8 cellular contexts compared by ENCODE assay signal in genomic region chr6:119349341-119350201, GRCh38. TPM values are rescaled to one million over a fixed set of nuclear protein-coding genes. Genes with fewer than 3 reads are reported as not detected.
A peak's percentile ranks its signal among the peaks of the same experiment; 100 is the strongest.
DNase-seq lines count a peak whose midpoint lies in the region; ATAC-seq and TF ChIP-seq lines count a peak whose summit lies in the region.

Gene MAN1A1, minus strand, starts transcription at chr6:119349761. Its CDS starts 696 bp downstream, at chr6:119349065.

- peak within 1 kb of the TSS; percentile 85 for H3K27ac Mint-ChIP-seq in activated T-helper 2 cell treated with anti-CD3 and anti-CD28 coated beads, Interferon-gamma antibody, Interleukin-2, Interleukin-4, amounts not matched to agents 10 μg/mL and 5 μg/mL and 100 μg/mL, durations not matched to agents 14 hours and 24 hours and 36 hours
- H3K27ac Mint-ChIP-seq in nephron progenitor cell = no peak within 1 kb of the TSS
- peak within 1 kb of the TSS; percentile 89 to 92 for H3K27ac Mint-ChIP-seq in stimulated activated naive CD8-positive, alpha-beta T cell treated with anti-CD3 and anti-CD28 coated beads, Interleukin-15, amount 100 ng/mL, for 72 hours

- H3K4me1 ChIP-seq in HUES6 (ENCODE audit: control insufficient read depth, insufficient read depth, low read length) = peaks cover 28% of the 10 kb centered on the region

- no peaks in the 10 kb centered on the region for H3K27me3 Mint-ChIP-seq in activated T-helper 2 cell treated with anti-CD3 and anti-CD28 coated beads, Interferon-gamma antibody, Interleukin-2, Interleukin-4, amounts not matched to agents 10 μg/mL and 5 μg/mL and 100 μg/mL, durations not matched to agents 14 hours and 24 hours and 36 hours (ENCODE audit: low read depth)
- H3K27me3 Mint-ChIP-seq in nephron progenitor cell (ENCODE audit: low read depth, poor library complexity) = peaks cover 3% of the 10 kb centered on the region
- H3K27me3 Mint-ChIP-seq in stimulated activated naive CD8-positive, alpha-beta T cell treated with anti-CD3 and anti-CD28 coated beads, Interleukin-15, amount 100 ng/mL, for 72 hours = no peaks in the 10 kb centered on the region

- ATAC-seq in GM21447 (IDR thresholded peaks at IDR 0.05; ENCODE audit: unreplicated experiment) = peak; percentile 63
- ATAC-seq in stimulated activated naive CD8-positive, alpha-beta T cell treated with anti-CD3 and anti-CD28 coated beads, Interleukin-15, amount 100 ng/mL, for 72 hours = peak; percentile 86

- H3K27me3 ChIP-seq in HUES6 (ENCODE audit: control insufficient read depth, insufficient read depth, low read length) = peaks cover 39% of the 10 kb centered on the region

- intact Hi-C loops in activated T-helper 2 cell treated with anti-CD3 and anti-CD28 coated beads, Interferon-gamma antibody, Interleukin-2, Interleukin-4, amounts not matched to agents 10 μg/mL and 5 μg/mL and 100 μg/mL, durations not matched to agents 14 hours and 24 hours and 36 hours (cut with micrococcal nuclease) = loop anchor here (1.0 to 10.0 kb wide), 11 partner anchors 34 to 1985 kb away; partner anchors contain the start of genes ASF1A, FAM184A, MCM9 and TBC1D32

- H3K4me1 Mint-ChIP-seq in activated T-helper 2 cell treated with anti-CD3 and anti-CD28 coated beads, Interferon-gamma antibody, Interleukin-2, Interleukin-4, amounts not matched to agents 10 μg/mL and 5 μg/mL and 100 μg/mL, durations not matched to agents 14 hours and 24 hours and 36 hours (ENCODE audit: low read depth) = peaks cover 53% of the 10 kb centered on the region
- H3K4me1 Mint-ChIP-seq in nephron progenitor cell = peaks cover 46% of the 10 kb centered on the region
- peaks cover 48% of the 10 kb centered on the region for H3K4me1 Mint-ChIP-seq in stimulated activated naive CD8-positive, alpha-beta T cell treated with anti-CD3 and anti-CD28 coated beads, Interleukin-15, amount 100 ng/mL, for 72 hours

- no peaks in the 10 kb centered on the region for H3K9me3 Mint-ChIP-seq in activated T-helper 2 cell treated with anti-CD3 and anti-CD28 coated beads, Interferon-gamma antibody, Interleukin-2, Interleukin-4, amounts not matched to agents 10 μg/mL and 5 μg/mL and 100 μg/mL, durations not matched to agents 14 hours and 24 hours and 36 hours
- no peaks in the 10 kb centered on the region for H3K9me3 Mint-ChIP-seq in nephron progenitor cell
- H3K9me3 Mint-ChIP-seq in stimulated activated naive CD8-positive, alpha-beta T cell treated with anti-CD3 and anti-CD28 coated beads, Interleukin-15, amount 100 ng/mL, for 72 hours = no peaks in the 10 kb centered on the region

- no peaks in the 10 kb centered on the region for H3K36me3 ChIP-seq in HUES6 (ENCODE audit: control insufficient read depth, insufficient read depth, low read length)

- peak within 1 kb of the TSS; percentile 35; the same call in 1 of the 2 replicates for H3K27ac ChIP-seq in HUES6 (ENCODE audit: low read depth, low read length)

- peaks cover 48% of the 10 kb centered on the region for H3K36me3 Mint-ChIP-seq in activated T-helper 2 cell treated with anti-CD3 and anti-CD28 coated beads, Interferon-gamma antibody, Interleukin-2, Interleukin-4, amounts not matched to agents 10 μg/mL and 5 μg/mL and 100 μg/mL, durations not matched to agents 14 hours and 24 hours and 36 hours (ENCODE audit: low read depth)
- peaks cover 7% of the 10 kb centered on the region for H3K36me3 Mint-ChIP-seq in nephron progenitor cell (ENCODE audit: low read depth)

- no peaks in the 10 kb centered on the region for H3K9me3 ChIP-seq in HUES6 (ENCODE audit: control insufficient read depth, insufficient read depth, low read depth, low read length)

- peak within 1 kb of the TSS; percentile 94 for H3K4me3 Mint-ChIP-seq in activated T-helper 2 cell treated with anti-CD3 and anti-CD28 coated beads, Interferon-gamma antibody, Interleukin-2, Interleukin-4, amounts not matched to agents 10 μg/mL and 5 μg/mL and 100 μg/mL, durations not matched to agents 14 hours and 24 hours and 36 hours (ENCODE audit: low read depth)
- peak within 1 kb of the TSS; percentile 91 for H3K4me3 Mint-ChIP-seq in nephron progenitor cell
- H3K4me3 Mint-ChIP-seq in stimulated activated naive CD8-positive, alpha-beta T cell treated with anti-CD3 and anti-CD28 coated beads, Interleukin-15, amount 100 ng/mL, for 72 hours = peak within 1 kb of the TSS; percentile 76 to 93

- DNase-seq in DMS153 treated with DMSO at 0.1 percent for 48 hours (lab: John Stamatoyannopoulos, UW; ENCODE audit: unreplicated experiment) (peak; percentile 57), RPMI8226 (peak; percentile 90), fibroblast of pulmonary artery (ENCODE audit: low read depth) (peak; percentile 84), nephron progenitor cell (peak; percentile 94)
- DNase-seq in activated T-helper 2 cell treated with anti-CD3 and anti-CD28 coated beads, Interferon-gamma antibody, Interleukin-2, Interleukin-4, amounts not matched to agents 10 μg/mL and 5 μg/mL and 100 μg/mL, durations not matched to agents 14 hours and 24 hours and 36 hours (ENCODE audit: low spot score) = peak; percentile 90
- peak; percentile 91 to 93 for DNase-seq in stimulated activated naive CD8-positive, alpha-beta T cell treated with anti-CD3 and anti-CD28 coated beads, Interleukin-15, amount 100 ng/mL, for 72 hours

- H3K4me3 ChIP-seq in HUES6 (ENCODE audit: low read depth, low read length) (peak within 1 kb of the TSS; percentile 98), fibroblast of pulmonary artery (replicated peaks; ENCODE audit: low read depth, low read length) (peak within 1 kb of the TSS; percentile 90)

- no peak for TF ChIP-seq CTCF in fibroblast of pulmonary artery (IDR thresholded peaks at IDR 0.05; ENCODE audit: low read length, missing control alignments)
- TF ChIP-seq CTCF in nephron progenitor cell (IDR thresholded peaks at IDR 0.05) = no peak

- H3K9ac ChIP-seq in HUES6 (ENCODE audit: low read length) = peak within 1 kb of the TSS; percentile 72

RNA-seq across cellular contexts. Expression of gene MAN1A1, which starts in this region (rescaled TPM):
- 43.8 and 45.0 TPM in 2 replicates for total RNA-seq in activated T-helper 2 cell treated with anti-CD3 and anti-CD28 coated beads, Interferon-gamma antibody, Interleukin-2, Interleukin-4, amounts not matched to agents 10 μg/mL and 5 μg/mL and 100 μg/mL, durations not matched to agents 14 hours and 24 hours and 36 hours

Comparison
In these comparisons a context has a peak if more than half of its experiments do, and no peak if none do; other contexts are left out.
1. Peak in every context shown above with its lines: DNase-seq, ATAC-seq, H3K4me3 ChIP-seq and H3K27ac ChIP-seq.